Comparison of ENCODE assay signal across 16 cellular contexts in genomic region chr20:50331469-50332251, GRCh38.
A peak's percentile ranks its signal among the peaks of the same experiment; 100 is the strongest.
DNase-seq lines count a peak whose midpoint lies in the region; ATAC-seq and TF ChIP-seq lines count a peak whose summit lies in the region.
"Had no signal": no experiment of that assay in that cellular context is flagged by ENCODE, and none has a peak within 500 bp of the region (broad histone marks: within the 10 kb centered on the region; RNA-seq: fewer than 3 reads in every experiment).

No MANE protein-coding gene starts in this region.

- H3K9ac ChIP-seq in trophoblast cell (ENCODE audit: low read length) = no peak overlapping the region
- H3K9ac ChIP-seq in smooth muscle cell (ENCODE audit: low read depth) = no peak overlapping the region

- no peak overlapping the region for H3K23ac ChIP-seq in trophoblast cell (ENCODE audit: low read length)

- no peak overlapping the region for H3K4me2 ChIP-seq in trophoblast cell (ENCODE audit: low read length)
- H3K4me2 ChIP-seq in smooth muscle cell = no peak overlapping the region

- H3K4me3 ChIP-seq in HEK293 (ENCODE audit: low read depth, low read length) (no peak overlapping the region), trophoblast cell (ENCODE audit: low read depth, low read length) (no peak overlapping the region), smooth muscle cell (no peak overlapping the region)
- H3K4me3 ChIP-seq: left ventricle myocardium inferior had no signal

- TF ChIP-seq CTCF in HEK293 (tag by site-specific recombination; IDR thresholded peaks at IDR 0.05) = no peak
- no peak for TF ChIP-seq CTCF in RWPE1 (conservative IDR thresholded peaks at IDR 0.05; ENCODE audit: low read depth)
- no peak for TF ChIP-seq CTCF in smooth muscle cell (IDR thresholded peaks at IDR 0.05; ENCODE audit: borderline replicate concordance, insufficient read depth, poor library complexity, severe bottlenecking)

- H2AFZ ChIP-seq in trophoblast cell (ENCODE audit: insufficient read depth, low read length, poor library complexity) (no peak overlapping the region), smooth muscle cell (ENCODE audit: low read depth) (no peak overlapping the region)

- POLR2A ChIA-PET in HEK293 (lab: Yijun Ruan, JAX) = no interaction called here
- POLR2A ChIA-PET in RWPE1 (lab: Yijun Ruan, JAX; ENCODE audit: low non-redundant PET) = interaction anchor here (1.2 kb wide), 1 partner anchor 23 kb away, joined by 3 read pairs; no protein-coding TSS in a partner anchor

- CTCF ChIA-PET in HEK293 (lab: Yijun Ruan, JAX) = no interaction called here
- CTCF ChIA-PET in RWPE1 (lab: Yijun Ruan, JAX) = interaction anchor here (0.6 to 0.7 kb wide), 2 partner anchors 39 to 41 kb away, joined by 3 to 5 read pairs; no protein-coding TSS in a partner anchor

- H4K20me1 ChIP-seq in smooth muscle cell (ENCODE audit: low read depth) = no peaks in the 10 kb centered on the region

- no peak overlapping the region for H2BK12ac ChIP-seq in trophoblast cell (ENCODE audit: low read length)

- ATAC-seq in left colon = peak; percentile 72
- no peak for ATAC-seq in GM18909 (IDR thresholded peaks at IDR 0.05; ENCODE audit: poor library complexity, unreplicated experiment)
- ATAC-seq: natural killer cell treated with Interleukin-12 subunit alpha and Interleukin-12 subunit beta and Interleukin-15 and Interleukin-18, amount 100 ng/mL, for 72 hours had no signal

- no peak overlapping the region for H4K8ac ChIP-seq in trophoblast cell (ENCODE audit: low read depth, low read length)

- H3K14ac ChIP-seq in trophoblast cell (ENCODE audit: low read length) = no peak overlapping the region

- WGBS in trophoblast cell (ENCODE audit: extremely low coverage, insufficient coverage, insufficient read length) = no CpG with 5 or more reads among the region's 9 CpGs
- WGBS in smooth muscle cell (ENCODE audit: low lambda C conversion rate) = 98% methylated on average over 9 of the region's 9 CpGs

- H3K27me3 ChIP-seq in trophoblast cell (ENCODE audit: insufficient read depth, low read length) (no peaks in the 10 kb centered on the region), smooth muscle cell (ENCODE audit: low read depth) (no peaks in the 10 kb centered on the region)

- H3F3A ChIP-seq in smooth muscle cell (ENCODE audit: low read depth) = peaks cover 3% of the 10 kb centered on the region

- peak; percentile 49 for DNase-seq in RWPE1 (ENCODE audit: low spot score)
- no peak for DNase-seq in left colon
- peak; percentile 67 to 76 for DNase-seq in trophoblast cell
- DNase-seq in smooth muscle cell (lab: John Stamatoyannopoulos, UW; ENCODE audit: unreplicated experiment) = no peak
- no peak for DNase-seq in hippocampal formation (lab: John Stamatoyannopoulos, UW)
- no peak for DNase-seq in substantia nigra (lab: John Stamatoyannopoulos, UW)
- DNase-seq: activated CD4-positive, alpha-beta T cell treated with anti-CD3 and anti-CD28 coated beads, Interleukin-2, amount 10 ng/mL, durations not matched to agents 24 days and 14 days; activated CD8-positive, alpha-beta memory T cell treated with anti-CD3 and anti-CD28 coated beads, Interleukin-2, amount 50 U/mL, for 48 hours; activated gamma-delta T cell; anterior cingulate cortex; left ventricle myocardium inferior; NCI-H2081 treated with DMSO at 0.1 percent for 48 hours; NCI-H526 treated with DMSO at 0.1 percent for 48 hours had no signal

- no peak overlapping the region for H3K4ac ChIP-seq in trophoblast cell (ENCODE audit: low read depth, low read length)

- no peaks in the 10 kb centered on the region for H3K4me1 ChIP-seq in HEK293 (ENCODE audit: control insufficient read depth, insufficient read depth, low read length)
- H3K4me1 ChIP-seq in trophoblast cell (ENCODE audit: control insufficient read depth in 1 of 2, insufficient read depth in 2 of 2, low read length in 2 of 2) = no peaks in the 10 kb centered on the region
- peaks cover 6% of the 10 kb centered on the region for H3K4me1 ChIP-seq in smooth muscle cell (ENCODE audit: low read depth)
- H3K4me1 ChIP-seq: left ventricle myocardium inferior had no signal

- intact Hi-C loops in left colon (cut with DNase I, micrococcal nuclease) = no loop called here

- peak overlapping the region; percentile 41 for H2AK5ac ChIP-seq in trophoblast cell (ENCODE audit: low read length)

- H4K12ac ChIP-seq in trophoblast cell (ENCODE audit: low read depth, low read length) = no peak overlapping the region

- H4K91ac ChIP-seq in trophoblast cell (ENCODE audit: low read depth, low read length) = no peak overlapping the region

- H2BK120ac ChIP-seq in trophoblast cell (ENCODE audit: insufficient read depth, low read length, poor library complexity) = no peak overlapping the region

- H3K36me3 ChIP-seq in HEK293 (ENCODE audit: control insufficient read depth in 2 of 2, insufficient read depth in 1 of 2, low read length in 2 of 2) (no peaks in the 10 kb centered on the region), trophoblast cell (ENCODE audit: control insufficient read depth in 1 of 2, insufficient read depth in 2 of 2, low read length in 2 of 2) (no peaks in the 10 kb centered on the region), smooth muscle cell (ENCODE audit: low read depth) (no peaks in the 10 kb centered on the region)
- H3K36me3 ChIP-seq: left ventricle myocardium inferior had no signal

- no peaks in the 10 kb centered on the region for H3K79me1 ChIP-seq in trophoblast cell (ENCODE audit: low read length)

- H3K18ac ChIP-seq in trophoblast cell (ENCODE audit: low read length) = no peak overlapping the region

- no peak overlapping the region for H2BK5ac ChIP-seq in trophoblast cell (ENCODE audit: low read depth, low read length, poor library complexity)

- no peak overlapping the region for H3K27ac ChIP-seq in HEK293 (ENCODE audit: extremely low read depth, low read depth, low read length)
- H3K27ac ChIP-seq in RWPE1 = peak overlapping the region; percentile 63
- no peak overlapping the region for H3K27ac ChIP-seq in trophoblast cell (ENCODE audit: low read depth, low read length)
- no peak overlapping the region for H3K27ac ChIP-seq in smooth muscle cell (ENCODE audit: low read depth)
- H3K27ac ChIP-seq in substantia nigra (ENCODE audit: low read depth, low read length, poor library complexity, severe bottlenecking) = no peak overlapping the region
- H3K27ac ChIP-seq: left ventricle myocardium inferior had no signal

- H3K9me3 ChIP-seq in HEK293 (ENCODE audit: control insufficient read depth, insufficient read depth, low read depth, low read length) (no peaks in the 10 kb centered on the region), trophoblast cell (ENCODE audit: insufficient read depth, low read depth, low read length) (peaks cover 2% of the 10 kb centered on the region), smooth muscle cell (replicated peaks; ENCODE audit: low read depth) (no peaks in the 10 kb centered on the region)
- H3K9me3 ChIP-seq: left ventricle myocardium inferior had no signal

- H3K79me2 ChIP-seq in trophoblast cell (ENCODE audit: control insufficient read depth, insufficient read depth, low read length, poor library complexity) (no peaks in the 10 kb centered on the region), smooth muscle cell (ENCODE audit: low read depth) (no peaks in the 10 kb centered on the region)

TF ChIP-seq in HEK293, 187 proteins besides CTCF, POLR2A, EP300 and RAD21:
- TF ChIP-seq ZFP3 (tag by site-specific recombination; IDR thresholded peaks at IDR 0.05; ENCODE audit: low read depth) (no peak), ZNF175 (tag by site-specific recombination; IDR thresholded peaks at IDR 0.05) (no peak), ZNF623 (tag by site-specific recombination; IDR thresholded peaks at IDR 0.05) (0 out of 2 replicates have a peak, but pooled peaks have one; percentile 8)
TF ChIP-seq in HEK293: peak in this region for 1.

Comparison
In these comparisons a context has a peak if more than half of its experiments do, and no peak if none do; other contexts are left out.
1. DNase-seq: peak in RWPE1 (single experiment) and trophoblast cell (2 of 2); none in left colon (0 of 2), smooth muscle cell (single experiment), hippocampal formation (0 of 2) and substantia nigra (0 of 49).